Comparison of ENCODE assay signal across 1 cellular context in genomic region chr6:3990692-3991491, GRCh38.
TF ChIP-seq lines count a peak whose summit lies in the region.

No MANE protein-coding gene starts in this region.

TF ChIP-seq in K562, 482 proteins besides CTCF, POLR2A, EP300 and RAD21 (continued from another document and continues in another):
- no peak for TF ChIP-seq FOXM1 (IDR thresholded peaks at IDR 0.05; ENCODE audit: low read depth)
- TF ChIP-seq FOXM1 (CRISPR knock-in tag; IDR thresholded peaks at IDR 0.05; ENCODE audit: low read depth) = no peak
- no peak for TF ChIP-seq ZNF217 (CRISPR knock-in tag; IDR thresholded peaks at IDR 0.05)
- no peak for TF ChIP-seq NCOA4 (IDR thresholded peaks at IDR 0.05; ENCODE audit: partially characterized antibody)
- TF ChIP-seq PTBP1 (IDR thresholded peaks at IDR 0.05; ENCODE audit: low read depth, low read length) = no peak
- TF ChIP-seq CREB3L1 (IDR thresholded peaks at IDR 0.05; ENCODE audit: borderline replicate concordance, low read depth) = no peak
- TF ChIP-seq DEAF1 (CRISPR knock-in tag; IDR thresholded peaks at IDR 0.05) = peak; percentile 49
- TF ChIP-seq FOXO4 (CRISPR knock-in tag; IDR thresholded peaks at IDR 0.05) = no peak
- peak; percentile 40; the same call in 1 of the 2 replicates for TF ChIP-seq CC2D1A (IDR thresholded peaks at IDR 0.05)
- TF ChIP-seq NFIC (IDR thresholded peaks at IDR 0.05) = peak; percentile 90
- TF ChIP-seq ZBTB33 (CRISPR knock-in tag; IDR thresholded peaks at IDR 0.05) = 0 out of 2 replicates have a peak, but pooled peaks have one; percentile 11
- no peak for TF ChIP-seq ZNF778 (CRISPR knock-in tag; IDR thresholded peaks at IDR 0.05)
- no peak for TF ChIP-seq PBX2 (CRISPR knock-in tag; IDR thresholded peaks at IDR 0.05; ENCODE audit: low read depth)
- TF ChIP-seq PBX2 (tag; conservative IDR thresholded peaks at IDR 0.05; ENCODE audit: low read depth) = no peak
- TF ChIP-seq ARID4B (CRISPR knock-in tag; IDR thresholded peaks at IDR 0.05) = no peak; the same call in 1 of the 2 replicates
- peak; percentile 53; the same call in 1 of the 2 replicates for TF ChIP-seq CREM (IDR thresholded peaks at IDR 0.05; ENCODE audit: low read depth)
- peak; percentile 87 for TF ChIP-seq STAG1 (CRISPR knock-in tag; IDR thresholded peaks at IDR 0.05; ENCODE audit: borderline replicate concordance)
- TF ChIP-seq ATF4 (CRISPR knock-in tag; IDR thresholded peaks at IDR 0.05) = no peak
- TF ChIP-seq ZC3H11A (IDR thresholded peaks at IDR 0.05; ENCODE audit: low read depth, low read length) = 0 out of 2 replicates have a peak, but pooled peaks have one; percentile 47
- no peak for TF ChIP-seq ZNF79 (CRISPR knock-in tag; IDR thresholded peaks at IDR 0.05; ENCODE audit: low read depth)
- TF ChIP-seq FOS (IDR thresholded peaks at IDR 0.05; ENCODE audit: extremely low read depth, insufficient read length) = no peak
- TF ChIP-seq RREB1 (CRISPR knock-in tag; IDR thresholded peaks at IDR 0.05) = 0 out of 2 replicates have a peak, but pooled peaks have one; percentile 23
- 0 out of 4 replicates have a peak, but pooled peaks of 1 of the 2 experiments have one; percentile 26 for TF ChIP-seq TEAD1 (CRISPR knock-in tag; IDR thresholded peaks at IDR 0.05)
- no peak for TF ChIP-seq TSC22D4 (tag; IDR thresholded peaks at IDR 0.05)
- TF ChIP-seq POLR3G (IDR thresholded peaks at IDR 0.05; ENCODE audit: extremely low read depth, insufficient read length, insufficient replicate concordance) = no peak
- no peak for TF ChIP-seq HEY1 (CRISPR knock-in tag; IDR thresholded peaks at IDR 0.05; ENCODE audit: borderline replicate concordance)
- no peak for TF ChIP-seq GATA2 (CRISPR knock-in tag; IDR thresholded peaks at IDR 0.05)
- no peak for TF ChIP-seq BRCA1 (IDR thresholded peaks at IDR 0.05)
- no peak for TF ChIP-seq BRCA1 (CRISPR knock-in tag; IDR thresholded peaks at IDR 0.05)
- no peak for TF ChIP-seq CHCHD3 (CRISPR knock-in tag; IDR thresholded peaks at IDR 0.05)
- no peak for TF ChIP-seq ZNF175 (CRISPR knock-in tag; IDR thresholded peaks at IDR 0.05; ENCODE audit: low read depth)
- TF ChIP-seq ZNF316 (IDR thresholded peaks at IDR 0.05) = no peak
- no peak for TF ChIP-seq CREB1 (IDR thresholded peaks at IDR 0.05)
- peak; percentile 29; the same call in 1 of the 2 replicates for TF ChIP-seq CREB1 (CRISPR knock-in tag; IDR thresholded peaks at IDR 0.05)
- no peak for TF ChIP-seq PHF20 (IDR thresholded peaks at IDR 0.05; ENCODE audit: partially characterized antibody)
- no peak for TF ChIP-seq ZNF197 (CRISPR knock-in tag; IDR thresholded peaks at IDR 0.05; ENCODE audit: low read depth)
- TF ChIP-seq ZNF445 (CRISPR knock-in tag; IDR thresholded peaks at IDR 0.05; ENCODE audit: low read depth) = no peak
- no peak for TF ChIP-seq RBM14 (IDR thresholded peaks at IDR 0.05; ENCODE audit: borderline replicate concordance, insufficient read depth, low read depth, low read length)
- TF ChIP-seq CBFB (CRISPR knock-in tag; IDR thresholded peaks at IDR 0.05) = 0 out of 2 replicates have a peak, but pooled peaks have one; percentile 31
- no peak for TF ChIP-seq ZNF232 (CRISPR knock-in tag; IDR thresholded peaks at IDR 0.05)
